In genomic region chr2:96274355-96275056, GRCh38 we compare ENCODE assay signal across 15 cellular contexts. TPM values are rescaled to one million over a fixed set of nuclear protein-coding genes. Genes with fewer than 3 reads are reported as not detected.
DNase-seq lines count a peak whose midpoint lies in the region; ATAC-seq and TF ChIP-seq lines count a peak whose summit lies in the region.
"Had no signal": no experiment of that assay in that cellular context is flagged by ENCODE, and none has a peak within 500 bp of the region (broad histone marks: within the 10 kb centered on the region; RNA-seq: fewer than 3 reads in every experiment).

No MANE protein-coding gene starts in this region.

- H3K36me3 ChIP-seq in PC-9 (ENCODE audit: low read depth) = peaks cover 63% of the 10 kb centered on the region
- peaks cover 34% of the 10 kb centered on the region for H3K36me3 ChIP-seq in mammary epithelial cell (ENCODE audit: insufficient read depth, low read length)
- peaks cover 76% of the 10 kb centered on the region for H3K36me3 ChIP-seq in osteoblast (ENCODE audit: insufficient read depth, low read length)
- H3K36me3 ChIP-seq: ovary had no signal

- intact Hi-C loops in activated CD4-positive, alpha-beta T cell treated with anti-CD3 and anti-CD28 coated beads, Interleukin-2, amount 10 ng/mL, durations not matched to agents 24 days and 14 days (cut with micrococcal nuclease) = no loop called here
- intact Hi-C loops in PC-9 (cut with micrococcal nuclease; ENCODE audit: unreplicated experiment) (no loop called here), mammary epithelial cell (cut with micrococcal nuclease) (no loop called here)

- no peaks in the 10 kb centered on the region for H3K9me2 ChIP-seq in PC-9 (ENCODE audit: insufficient read depth)

- POLR2A ChIA-PET in PC-9 (lab: Charles Lee; ENCODE audit: unreplicated experiment) = no interaction called here

- CTCF ChIA-PET in PC-9 (lab: Charles Lee) = interaction anchor here (0.6 kb wide), 1 partner anchor 26 kb away, joined by 3 read pairs; no protein-coding TSS in a partner anchor
- CTCF ChIA-PET in mammary epithelial cell (lab: Charles Lee; ENCODE audit: low non-redundant PET) = no interaction called here

- H3K27ac ChIP-seq in PC-9 = peak overlapping the region; percentile 20; the same call in 1 of the 2 replicates
- no peak overlapping the region for H3K27ac ChIP-seq in mammary epithelial cell (ENCODE audit: insufficient read depth, low read depth, low read length)
- H3K27ac ChIP-seq in osteoblast (ENCODE audit: low read depth, low read length) = no peak overlapping the region
- H3K27ac ChIP-seq: KMS-11, ovary, skin epidermis had no signal

- peaks cover 79% of the 10 kb centered on the region for H3K36me3 Mint-ChIP-seq in activated CD4-positive, alpha-beta T cell treated with anti-CD3 and anti-CD28 coated beads, Interleukin-2, amount 10 ng/mL, durations not matched to agents 24 days and 14 days (ENCODE audit: low read depth)

- H3K4me2 ChIP-seq in PC-9 = no peak overlapping the region
- no peak overlapping the region for H3K4me2 ChIP-seq in mammary epithelial cell (ENCODE audit: insufficient read depth, low read depth, low read length)
- H3K4me2 ChIP-seq in osteoblast (ENCODE audit: insufficient read depth, low read length) = no peak overlapping the region
- H3K4me2 ChIP-seq: KMS-11 had no signal

- BruUV-seq in PC-9 (replicated peaks; lab: Mats Ljungman, UMichigan) (TSS peak; percentile 8), mammary epithelial cell (replicated peaks; lab: Mats Ljungman, UMichigan) (TSS peak; percentile 72)

- no peak overlapping the region for H3K4me3 Mint-ChIP-seq in activated CD4-positive, alpha-beta T cell treated with anti-CD3 and anti-CD28 coated beads, Interleukin-2, amount 10 ng/mL, durations not matched to agents 24 days and 14 days

- no peaks in the 10 kb centered on the region for H3K9me3 ChIP-seq in PC-9 (ENCODE audit: insufficient read depth, low read depth)
- no peaks in the 10 kb centered on the region for H3K9me3 ChIP-seq in mammary epithelial cell (replicated peaks; ENCODE audit: insufficient read depth, low read length)
- no peaks in the 10 kb centered on the region for H3K9me3 ChIP-seq in osteoblast (ENCODE audit: low read depth, low read length)
- H3K9me3 ChIP-seq: ovary had no signal

- TF ChIP-seq CTCF in PC-9 (conservative IDR thresholded peaks at IDR 0.05) = no peak
- no peak for TF ChIP-seq CTCF in mammary epithelial cell (conservative IDR thresholded peaks at IDR 0.05 in 1 of 2, IDR thresholded peaks at IDR 0.05 in 1 of 2; ENCODE audit: extremely low read depth in 1 of 2, insufficient read depth in 1 of 2, low read depth in 1 of 2, low read length in 2 of 2)
- TF ChIP-seq CTCF in osteoblast (IDR thresholded peaks at IDR 0.05; ENCODE audit: extremely low read depth, low read depth, low read length) = no peak

- H3K27ac Mint-ChIP-seq in activated CD4-positive, alpha-beta T cell treated with anti-CD3 and anti-CD28 coated beads, Interleukin-2, amount 10 ng/mL, durations not matched to agents 24 days and 14 days = peak overlapping the region; percentile 63

- no peaks in the 10 kb centered on the region for H3K27me3 ChIP-seq in PC-9 (ENCODE audit: insufficient read depth, low read depth)
- no peaks in the 10 kb centered on the region for H3K27me3 ChIP-seq in mammary epithelial cell (ENCODE audit: insufficient read depth, low read length)
- no peaks in the 10 kb centered on the region for H3K27me3 ChIP-seq in osteoblast (ENCODE audit: insufficient read depth, low read length)
- H3K27me3 ChIP-seq: ovary had no signal

- peaks cover 69% of the 10 kb centered on the region for H3F3A ChIP-seq in PC-9 (ENCODE audit: insufficient read depth, low read depth)

- DNase-seq in activated CD4-positive, alpha-beta T cell treated with anti-CD3 and anti-CD28 coated beads, Interleukin-2, amount 10 ng/mL, durations not matched to agents 24 days and 14 days = no peak
- DNase-seq in activated CD4-positive, alpha-beta T cell treated with anti-CD3 and anti-CD28 coated beads, Interleukin-2, amount 50 U/mL, for 1 hour = no peak
- DNase-seq in PC-9 = no peak
- no peak for DNase-seq in mammary epithelial cell
- DNase-seq in osteoblast (ENCODE audit: insufficient read length, low spot score, missing footprints) = peak; percentile 35
- DNase-seq: activated CD4-positive, alpha-beta T cell treated with anti-CD3 and anti-CD28 coated beads for 1 hour; kidney; NCI-H1105 treated with DMSO at 0.1 percent for 48 hours; ovary had no signal

- in situ Hi-C loops in mammary epithelial cell (cut with MboI; ENCODE audit: low sequenced_read_pairs in 2 of 2) = loop anchor here in 1 of 2 donors (25.0 kb wide), 1 partner anchor 262 kb away; no protein-coding TSS in a partner anchor

- H4K20me1 ChIP-seq in PC-9 (ENCODE audit: insufficient read depth) = peaks cover 8% of the 10 kb centered on the region; the same call in 1 of the 2 replicates
- H4K20me1 ChIP-seq in mammary epithelial cell (ENCODE audit: insufficient read depth, low read length) = peaks cover under 1% of the 10 kb centered on the region
- no peaks in the 10 kb centered on the region for H4K20me1 ChIP-seq in osteoblast (ENCODE audit: insufficient read depth, low read length)

- H3K9ac ChIP-seq in mammary epithelial cell (ENCODE audit: insufficient read depth, low read length) = no peak overlapping the region
- H3K9ac ChIP-seq: KMS-11 had no signal

- no peaks in the 10 kb centered on the region for H3K9me3 Mint-ChIP-seq in activated CD4-positive, alpha-beta T cell treated with anti-CD3 and anti-CD28 coated beads, Interleukin-2, amount 10 ng/mL, durations not matched to agents 24 days and 14 days

- ATAC-seq in GM21515 (IDR thresholded peaks at IDR 0.05; ENCODE audit: unreplicated experiment) (no peak), GM21367 (IDR thresholded peaks at IDR 0.05; ENCODE audit: unreplicated experiment) (no peak)
- ATAC-seq in activated CD4-positive, CD25-positive, alpha-beta regulatory T cell treated with anti-CD3 and anti-CD28 coated beads, Interleukin-2, amount 50 U/mL, for 24 hours = no peak
- ATAC-seq: Right ventricle myocardium inferior had no signal

- no peak overlapping the region for H2AFZ ChIP-seq in PC-9
- H2AFZ ChIP-seq in mammary epithelial cell (ENCODE audit: low read depth, low read length) = no peak overlapping the region
- no peak overlapping the region for H2AFZ ChIP-seq in osteoblast (ENCODE audit: low read length)

- H3K4me1 ChIP-seq in PC-9 (replicated peaks; ENCODE audit: insufficient read depth) (no peaks in the 10 kb centered on the region), mammary epithelial cell (ENCODE audit: insufficient read depth, low read length) (no peaks in the 10 kb centered on the region), osteoblast (ENCODE audit: insufficient read depth, low read length) (peaks cover 14% of the 10 kb centered on the region)

- no peak overlapping the region for H3K4me3 ChIP-seq in PC-9
- H3K4me3 ChIP-seq in mammary epithelial cell (replicated peaks in 1 of 3; ENCODE audit: insufficient read depth in 1 of 3, low read depth in 2 of 3, low read length in 3 of 3) = no peak overlapping the region
- no peak overlapping the region for H3K4me3 ChIP-seq in osteoblast (ENCODE audit: insufficient read depth, low read length)
- H3K4me3 ChIP-seq: ovary, skin epidermis had no signal

- H3K4me1 Mint-ChIP-seq in activated CD4-positive, alpha-beta T cell treated with anti-CD3 and anti-CD28 coated beads, Interleukin-2, amount 10 ng/mL, durations not matched to agents 24 days and 14 days = peaks cover 4% of the 10 kb centered on the region

- H3K79me2 ChIP-seq in PC-9 (ENCODE audit: low read depth) = no peaks in the 10 kb centered on the region
- no peaks in the 10 kb centered on the region for H3K79me2 ChIP-seq in mammary epithelial cell (ENCODE audit: insufficient read depth, low read length)
- H3K79me2 ChIP-seq in osteoblast (ENCODE audit: insufficient read depth, low read length) = peaks cover 2% of the 10 kb centered on the region

- dilution Hi-C loops in mammary epithelial cell (cut with HindIII; ENCODE audit: low sequenced_read_pairs) = no loop called here

- no peaks in the 10 kb centered on the region for H3K27me3 Mint-ChIP-seq in activated CD4-positive, alpha-beta T cell treated with anti-CD3 and anti-CD28 coated beads, Interleukin-2, amount 10 ng/mL, durations not matched to agents 24 days and 14 days

- 75% methylated on average over 7 of the region's 7 CpGs for WGBS in mammary epithelial cell (ENCODE audit: low coverage, missing lambda C conversion rate)

RNA-seq across cellular contexts. Expression of gene CIAO1, which starts 8.5 kb away (rescaled TPM):
- total RNA-seq in activated CD4-positive, alpha-beta T cell treated with anti-CD3 and anti-CD28 coated beads, Interleukin-2, amount 10 ng/mL, durations not matched to agents 24 days and 14 days = 105 and 110 TPM in 2 replicates
- 85.3 and 99.5 TPM in 2 replicates for total RNA-seq in PC-9 (2021)
- total RNA-seq in mammary epithelial cell = 10 to 100 TPM; 64.5 to 93.9 TPM
- polyA plus RNA-seq in mammary epithelial cell = 92.4 TPM
- polyA minus RNA-seq in mammary epithelial cell = 108 TPM
- 111 and 126 TPM in 2 replicates for total RNA-seq in osteoblast

RNA-seq across cellular contexts. Expression of gene TMEM127, which starts 8.7 kb away (rescaled TPM):
- total RNA-seq in activated CD4-positive, alpha-beta T cell treated with anti-CD3 and anti-CD28 coated beads, Interleukin-2, amount 10 ng/mL, durations not matched to agents 24 days and 14 days = 31.6 and 33.1 TPM in 2 replicates
- 38.4 and 50.3 TPM in 2 replicates for total RNA-seq in PC-9 (2021)
- total RNA-seq in mammary epithelial cell = 10 to 100 TPM; 39.9 to 43.8 TPM
- polyA plus RNA-seq in mammary epithelial cell = 47.6 TPM
- 36.5 TPM for polyA minus RNA-seq in mammary epithelial cell
- total RNA-seq in osteoblast = 55.0 and 56.0 TPM in 2 replicates

RNA-seq across cellular contexts. Expression of gene SNRNP200, which starts 30.8 kb away (rescaled TPM):
- total RNA-seq in activated CD4-positive, alpha-beta T cell treated with anti-CD3 and anti-CD28 coated beads, Interleukin-2, amount 10 ng/mL, durations not matched to agents 24 days and 14 days = 197 and 203 TPM in 2 replicates
- total RNA-seq in PC-9 (2021) = 214 and 229 TPM in 2 replicates
- 10 to 100 TPM; 45.5 to 93.8 TPM for total RNA-seq in mammary epithelial cell
- 108 TPM for polyA plus RNA-seq in mammary epithelial cell
- 191 TPM for polyA minus RNA-seq in mammary epithelial cell
- 42.7 and 44.2 TPM in 2 replicates for total RNA-seq in osteoblast

RNA-seq across cellular contexts. Expression of gene ITPRIPL1, which starts 50.6 kb away (rescaled TPM):
- total RNA-seq in activated CD4-positive, alpha-beta T cell treated with anti-CD3 and anti-CD28 coated beads, Interleukin-2, amount 10 ng/mL, durations not matched to agents 24 days and 14 days = 51.4 and 53.9 TPM in 2 replicates
- total RNA-seq in PC-9 (2021) (not detected in 2 replicates), mammary epithelial cell (1 to 10 TPM in 1 of 2 donors, under 1 TPM in 1; 0.28 to 1.3 TPM), osteoblast (1.4 and 1.8 TPM in 2 replicates)
- polyA plus RNA-seq in mammary epithelial cell = 0.17 TPM
- not detected for polyA minus RNA-seq in mammary epithelial cell
